1 cellular context compared by ENCODE assay signal in the genomic region with DNA sequence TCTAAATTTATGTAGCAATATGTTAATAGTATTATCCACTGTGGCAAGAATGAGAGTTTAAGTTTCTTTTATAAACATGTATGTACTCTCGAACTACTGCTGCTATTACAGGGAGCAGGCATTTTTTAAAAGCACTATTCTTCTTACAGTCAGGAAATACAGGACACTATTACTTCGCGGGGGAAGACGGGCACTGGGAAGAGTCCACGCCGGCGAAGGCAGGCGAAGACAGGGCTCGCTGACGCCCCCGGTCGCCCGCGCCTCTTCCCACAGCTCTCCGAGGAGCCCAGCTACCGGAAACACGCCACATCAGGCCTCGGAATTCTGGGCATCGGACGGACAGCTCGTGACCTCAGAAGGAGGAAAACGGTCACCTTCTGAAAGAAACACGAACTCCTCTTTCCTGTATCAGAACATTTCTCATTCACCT.
TF ChIP-seq lines count a peak whose summit lies in the region.

No MANE protein-coding gene starts in this region.

TF ChIP-seq in K562, 482 proteins besides CTCF, POLR2A, EP300 and RAD21 (continued from another document and continues in another):
- TF ChIP-seq CHD7 (IDR thresholded peaks at IDR 0.05; ENCODE audit: low read depth, low read length) (no peak), MIER1 (IDR thresholded peaks at IDR 0.05; ENCODE audit: low read depth) (peak; percentile 49; the same call in 1 of the 2 replicates), ZNF707 (CRISPR knock-in tag; conservative IDR thresholded peaks at IDR 0.05) (no peak), SMARCE1 (IDR thresholded peaks at IDR 0.05) (peak; percentile 20; the same call in 1 of the 2 replicates), GABPB1 (CRISPR knock-in tag; IDR thresholded peaks at IDR 0.05) (peak; percentile 92), NRF1 (conservative IDR thresholded peaks at IDR 0.05 in 1 of 2, IDR thresholded peaks at IDR 0.05 in 1 of 2) (no peak), FOXP1 (CRISPR knock-in tag; IDR thresholded peaks at IDR 0.05) (peak; percentile 52; the same call in 1 of the 2 replicates), E2F6 (IDR thresholded peaks at IDR 0.05; ENCODE audit: borderline replicate concordance in 1 of 2, extremely low read depth in 1 of 2, insufficient read depth in 1 of 2, insufficient read length in 1 of 2, low read depth in 1 of 2, low read length in 1 of 2, poor library complexity in 1 of 2, severe bottlenecking in 1 of 2) (peak; percentile 83 to 91), KLF16 (IDR thresholded peaks at IDR 0.05) (0 out of 2 replicates have a peak, but pooled peaks have one; percentile 3), TAF7 (tag; IDR thresholded peaks at IDR 0.05) (peak; percentile 40; the same call in 1 of the 2 replicates), BCOR (IDR thresholded peaks at IDR 0.05) (peak; percentile 19; the same call in 1 of the 2 replicates), E2F3 (CRISPR knock-in tag; IDR thresholded peaks at IDR 0.05) (0 out of 2 replicates have a peak, but pooled peaks have one; percentile 22), ELF1 (tag; IDR thresholded peaks at IDR 0.05) (peak; percentile 64), ARID2 (IDR thresholded peaks at IDR 0.05) (no peak), ZNF12 (CRISPR knock-in tag; IDR thresholded peaks at IDR 0.05) (peak; percentile 28; the same call in 1 of the 2 replicates), TAF9B (IDR thresholded peaks at IDR 0.05; ENCODE audit: partially characterized antibody) (peak; percentile 5), ESRRB (CRISPR knock-in tag; IDR thresholded peaks at IDR 0.05; ENCODE audit: borderline replicate concordance) (no peak), PBX2 (CRISPR knock-in tag; IDR thresholded peaks at IDR 0.05; ENCODE audit: low read depth) (no peak), PBX2 (tag; conservative IDR thresholded peaks at IDR 0.05; ENCODE audit: low read depth) (peak; percentile 36; the same call in 1 of the 2 replicates), DEAF1 (CRISPR knock-in tag; IDR thresholded peaks at IDR 0.05) (0 out of 2 replicates have a peak, but pooled peaks have one; percentile 19), ZNF583 (CRISPR knock-in tag; IDR thresholded peaks at IDR 0.05) (0 out of 2 replicates have a peak, but pooled peaks have one; percentile 23), MCM7 (IDR thresholded peaks at IDR 0.05) (no peak), SRSF1 (IDR thresholded peaks at IDR 0.05; ENCODE audit: low read depth, low read length) (no peak), RERE (CRISPR knock-in tag; IDR thresholded peaks at IDR 0.05; ENCODE audit: borderline replicate concordance) (no peak)
- TF ChIP-seq, protein P1, sequence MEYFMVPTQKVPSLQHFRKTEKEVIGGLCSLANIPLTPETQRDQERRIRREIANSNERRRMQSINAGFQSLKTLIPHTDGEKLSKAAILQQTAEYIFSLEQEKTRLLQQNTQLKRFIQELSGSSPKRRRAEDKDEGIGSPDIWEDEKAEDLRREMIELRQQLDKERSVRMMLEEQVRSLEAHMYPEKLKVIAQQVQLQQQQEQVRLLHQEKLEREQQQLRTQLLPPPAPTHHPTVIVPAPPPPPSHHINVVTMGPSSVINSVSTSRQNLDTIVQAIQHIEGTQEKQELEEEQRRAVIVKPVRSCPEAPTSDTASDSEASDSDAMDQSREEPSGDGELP (CRISPR knock-in tag; IDR thresholded peaks at IDR 0.05; ENCODE audit: borderline replicate concordance) = peak; percentile 60; the same call in 1 of the 2 replicates
- TF ChIP-seq, protein P2, sequence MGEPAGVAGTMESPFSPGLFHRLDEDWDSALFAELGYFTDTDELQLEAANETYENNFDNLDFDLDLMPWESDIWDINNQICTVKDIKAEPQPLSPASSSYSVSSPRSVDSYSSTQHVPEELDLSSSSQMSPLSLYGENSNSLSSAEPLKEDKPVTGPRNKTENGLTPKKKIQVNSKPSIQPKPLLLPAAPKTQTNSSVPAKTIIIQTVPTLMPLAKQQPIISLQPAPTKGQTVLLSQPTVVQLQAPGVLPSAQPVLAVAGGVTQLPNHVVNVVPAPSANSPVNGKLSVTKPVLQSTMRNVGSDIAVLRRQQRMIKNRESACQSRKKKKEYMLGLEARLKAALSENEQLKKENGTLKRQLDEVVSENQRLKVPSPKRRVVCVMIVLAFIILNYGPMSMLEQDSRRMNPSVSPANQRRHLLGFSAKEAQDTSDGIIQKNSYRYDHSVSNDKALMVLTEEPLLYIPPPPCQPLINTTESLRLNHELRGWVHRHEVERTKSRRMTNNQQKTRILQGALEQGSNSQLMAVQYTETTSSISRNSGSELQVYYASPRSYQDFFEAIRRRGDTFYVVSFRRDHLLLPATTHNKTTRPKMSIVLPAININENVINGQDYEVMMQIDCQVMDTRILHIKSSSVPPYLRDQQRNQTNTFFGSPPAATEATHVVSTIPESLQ (CRISPR knock-in tag; IDR thresholded peaks at IDR 0.05) = peak; percentile 49; the same call in 1 of the 2 replicates
